ENCODE assay signal across 19 cellular contexts in genomic region chr12:76544601-76545261, GRCh38. TPM values are rescaled to one million over a fixed set of nuclear protein-coding genes. Genes with fewer than 3 reads are reported as not detected.
DNase-seq lines count a peak whose midpoint lies in the region; ATAC-seq, FAIRE-seq and TF ChIP-seq lines count a peak whose summit lies in the region.
"Had no signal": no experiment of that assay in that cellular context is flagged by ENCODE, and none has a peak within 500 bp of the region (broad histone marks: within the 10 kb centered on the region; RNA-seq: fewer than 3 reads in every experiment).

No MANE protein-coding gene starts in this region.

- in situ Hi-C loops in GM12878 (cut with MboI): no loop called here

- no peak overlapping the region for H3K4me3 Mint-ChIP-seq in nephron progenitor cell

- POLR2A ChIA-PET in GM12878 (lab: Charles Lee): interaction anchor here (1.6 kb wide), 1 partner anchor 12 kb away, joined by 5 read pairs; no protein-coding TSS in a partner anchor

- no peak for TF ChIP-seq RAD21 in GM12878 (IDR thresholded peaks at IDR 0.05; ENCODE audit: insufficient read depth, low read depth, low read length)

- H3K36me3 Mint-ChIP-seq in activated naive CD4-positive, alpha-beta T cell treated with anti-CD3 and anti-CD28 coated beads, Interleukin-2, amount 50 U/mL, for 72 hours: peaks cover 0 to 6% of the 10 kb centered on the region in 2 donors
- H3K36me3 Mint-ChIP-seq in nephron progenitor cell (ENCODE audit: low read depth): peaks cover 17% of the 10 kb centered on the region

- H3K36me3 ChIP-seq in KMS-11 (ENCODE audit: insufficient read depth): no peaks in the 10 kb centered on the region
- no peaks in the 10 kb centered on the region for H3K36me3 ChIP-seq in GM12878 (ENCODE audit: control insufficient read depth in 2 of 2, insufficient read depth in 2 of 2, low read length in 1 of 2)
- H3K36me3 ChIP-seq in pancreas: no peaks in the 10 kb centered on the region

- H3K4me1 ChIP-seq in KMS-11 (ENCODE audit: low read depth, poor library complexity, severe bottlenecking) (peaks cover 39% of the 10 kb centered on the region), GM12878 (ENCODE audit: control insufficient read depth, insufficient read depth, low read length) (no peaks in the 10 kb centered on the region), pancreas (peaks cover 18 to 34% (median 32%) of the 10 kb centered on the region in 3 donors)

- 92% methylated on average over 4 of the region's 4 CpGs for WGBS in GM12878 (ENCODE audit: insufficient coverage, insufficient replicate concordance, low lambda C conversion rate, missing lambda C conversion rate)
- 75 to 78% methylated on average over 4 of the region's 4 CpGs for WGBS in pancreas, 2 donors

- BruUV-seq in GM12878 (replicated peaks; lab: Mats Ljungman, UMichigan): no TSS peak

- intact Hi-C loops in GM12878 (cut with micrococcal nuclease; ENCODE audit: unreplicated experiment) (no loop called here), pancreas (cut with DNase I) (no loop called here)

- H3K4me1 Mint-ChIP-seq in nephron progenitor cell: peaks cover 40% of the 10 kb centered on the region

- H3K27ac Mint-ChIP-seq in activated naive CD4-positive, alpha-beta T cell treated with anti-CD3 and anti-CD28 coated beads, Interleukin-2, amount 50 U/mL, for 72 hours: no peak overlapping the region
- H3K27ac Mint-ChIP-seq in nephron progenitor cell: no peak overlapping the region

- H3K27ac ChIP-seq in KMS-11: no peak overlapping the region
- no peak overlapping the region; the same call in 1 of the 2 replicates for H3K27ac ChIP-seq in GM12878 (ENCODE audit: control insufficient read depth, insufficient read depth)
- H3K27ac ChIP-seq in pancreas: no peak overlapping the region
- H3K27ac ChIP-seq: GM23248 had no signal

- no peak for TF ChIP-seq EP300 in GM12878 (IDR thresholded peaks at IDR 0.05; ENCODE audit: borderline replicate concordance in 1 of 2, control insufficient read depth in 1 of 2, low read depth in 2 of 2, low read length in 2 of 2)

- peak; percentile 56 to 79 for ATAC-seq in activated naive CD4-positive, alpha-beta T cell treated with anti-CD3 and anti-CD28 coated beads, Interleukin-2, amount 50 U/mL, for 72 hours
- ATAC-seq in GM12878 (peak; percentile 38), pancreas (peak in 3 of 4 donors; percentile 53 to 58 (median 58)), GM19467 (IDR thresholded peaks at IDR 0.05; ENCODE audit: unreplicated experiment) (no peak)
- ATAC-seq in activated CD4-positive, CD25-positive, alpha-beta regulatory T cell treated with anti-CD3 and anti-CD28 coated beads, Interleukin-2, amount 50 U/mL, for 24 hours: no peak
- ATAC-seq: HCT116, HepG2 had no signal

- no peaks in the 10 kb centered on the region for H3K27me3 Mint-ChIP-seq in nephron progenitor cell (ENCODE audit: low read depth, poor library complexity)

- H3K27me3 ChIP-seq in KMS-11 (ENCODE audit: insufficient read depth, low read depth) (no peaks in the 10 kb centered on the region), GM12878 (replicated peaks in 1 of 2; ENCODE audit: control insufficient read depth in 2 of 2, insufficient read depth in 2 of 2, low read length in 1 of 2) (no peaks in the 10 kb centered on the region), pancreas (no peaks in the 10 kb centered on the region)

- TF ChIP-seq POLR2A in GM12878 (IDR thresholded peaks at IDR 0.05; ENCODE audit: low read depth, low read length): no peak

- peak overlapping the region; percentile 19; the same call in 1 of the 2 replicates for H3K4me2 ChIP-seq in KMS-11
- H3K4me2 ChIP-seq in GM12878 (ENCODE audit: control insufficient read depth, insufficient read depth): no peak overlapping the region

- H3K79me2 ChIP-seq in KMS-11 (ENCODE audit: insufficient read depth, low read depth): peaks cover 40% of the 10 kb centered on the region; the same call in 1 of the 2 replicates
- peaks cover 7% of the 10 kb centered on the region for H3K79me2 ChIP-seq in GM12878 (ENCODE audit: control insufficient read depth, insufficient read depth, low read length)

- TF ChIP-seq CTCF in KMS-11 (conservative IDR thresholded peaks at IDR 0.05; ENCODE audit: low read depth, low read length) (no peak), GM12878 (IDR thresholded peaks at IDR 0.05 in 2 of 3, conservative IDR thresholded peaks at IDR 0.05 in 1 of 3; ENCODE audit: control insufficient read depth in 2 of 3, extremely low read depth in 1 of 3, insufficient read depth in 1 of 3, low read depth in 3 of 3, low read length in 3 of 3) (no peak), pancreas (IDR thresholded peaks at IDR 0.05) (no peak), nephron progenitor cell (IDR thresholded peaks at IDR 0.05) (no peak)

- H4K20me1 ChIP-seq in KMS-11 (ENCODE audit: insufficient read depth) (no peaks in the 10 kb centered on the region), GM12878 (ENCODE audit: control insufficient read depth, insufficient read depth) (no peaks in the 10 kb centered on the region)

- no peak overlapping the region for H3K9ac ChIP-seq in KMS-11
- H3K9ac ChIP-seq in GM12878 (ENCODE audit: control insufficient read depth, insufficient read depth, low read length): no peak overlapping the region
- H3K9ac ChIP-seq: GM23248 had no signal

- H2AFZ ChIP-seq in KMS-11 (ENCODE audit: low read depth) (no peak overlapping the region), GM12878 (ENCODE audit: control insufficient read depth, low read depth, low read length) (no peak overlapping the region)
- H2AFZ ChIP-seq: GM23248 had no signal

- SMC1A ChIA-PET in GM12878 (lab: Charles Lee; ENCODE audit: uncharacterized antibody, unreplicated experiment): interaction anchor here (0.6 to 2.0 kb wide), 8 partner anchors 10 to 1060 kb away, joined by 3 to 8 read pairs (median 3); no protein-coding TSS in a partner anchor

- RAD21 ChIA-PET in GM12878 (lab: Charles Lee; ENCODE audit: unreplicated experiment): interaction anchor here (0.6 to 1.0 kb wide), 2 partner anchors 10 to 368 kb away, joined by 3 read pairs; no protein-coding TSS in a partner anchor

- H3K9me3 Mint-ChIP-seq in activated naive CD4-positive, alpha-beta T cell treated with anti-CD3 and anti-CD28 coated beads, Interleukin-2, amount 50 U/mL, for 72 hours: no peaks in the 10 kb centered on the region
- H3K9me3 Mint-ChIP-seq in nephron progenitor cell: peaks cover 4% of the 10 kb centered on the region

- DNase-seq in activated naive CD4-positive, alpha-beta T cell treated with anti-CD3 and anti-CD28 coated beads, Interleukin-2, amount 50 U/mL, for 72 hours (ENCODE audit: low spot score in 2 of 2): no peak
- DNase-seq in activated naive CD4-positive, alpha-beta T cell (lab: John Stamatoyannopoulos, UW): no peak
- DNase-seq in GM12878 (ENCODE audit: low read depth, low spot score) (no peak), pancreas (no peak), nephron progenitor cell (no peak)
- DNase-seq: ACHN; AML-193; GM23248; NCI-H1048; NCI-H1436 treated with DMSO at 0.1 percent for 48 hours; NCI-H2081 treated with DMSO at 0.1 percent for 48 hours; NCI-H526 treated with DMSO at 0.1 percent for 48 hours; NK-92 treated with Interleukin-12 subunit alpha and Interleukin-12 subunit beta, amount 100 ng/mL, for 24 hours; SIG-M5 had no signal

- H3K9me3 ChIP-seq in GM12878 (replicated peaks; ENCODE audit: control insufficient read depth, insufficient read depth, low read length): no peaks in the 10 kb centered on the region; the same call in 2 of the 3 replicates
- no peaks in the 10 kb centered on the region for H3K9me3 ChIP-seq in pancreas

- no peak for FAIRE-seq in GM12878 (lab: Jason Lieb, UNC)
- FAIRE-seq in pancreas (lab: Jason Lieb, UNC): no peak
- FAIRE-seq: HepG2 had no signal

- CTCF ChIA-PET in GM12878 (lab: Yijun Ruan, JAX): interaction anchor here (1.2 to 1.4 kb wide), 2 partner anchors 101 to 123 kb away, joined by 3 read pairs; no protein-coding TSS in a partner anchor

- H3K4me3 ChIP-seq in KMS-11 (IDR thresholded peaks at IDR 0.05; ENCODE audit: insufficient read depth, low read depth, low read length) (no peak overlapping the region), GM12878 (no peak overlapping the region), pancreas (no peak overlapping the region)
- H3K4me3 ChIP-seq: GM23248 had no signal

TF ChIP-seq in GM12878, 131 proteins besides CTCF, POLR2A, EP300 and RAD21 (continues in another document):
- TF ChIP-seq MTA3 (IDR thresholded peaks at IDR 0.05; ENCODE audit: borderline replicate concordance, low read length): no peak

RNA-seq across cellular contexts. Expression of gene OSBPL8, which starts 14.8 kb away (rescaled TPM):
- 10 to 100 TPM; 69.7 to 74.0 TPM for total RNA-seq in activated naive CD4-positive, alpha-beta T cell treated with anti-CD3 and anti-CD28 coated beads, Interleukin-2, amount 50 U/mL, for 72 hours
- 147 and 153 TPM in 2 replicates for total RNA-seq in GM12878 (2013; cell fraction: nucleolus; rRNA removed)
- total RNA-seq in GM12878 (2014; rRNA removed) (21.9 and 28.6 TPM in 2 replicates), GM12878 (2014; rRNA removed; fragmentation: Illumina TruSeq; extraction: Trizol) (50.6 and 52.9 TPM in 2 replicates), GM12878 (2021) (55.0 and 58.0 TPM in 2 replicates), pancreas (10 to 100 TPM; 17.3 to 39.6 (median 24.7) TPM)
- 5.6 TPM for polyA plus RNA-seq in GM12878 (2011; ENCODE audit: low read depth)
- polyA plus RNA-seq in GM12878 (2011; rRNA removed) (34.0 and 58.2 TPM in 2 replicates), GM12878 (2014; fragmentation: Illumina TruSeq; extraction: Trizol) (30.0 and 33.3 TPM in 2 replicates), GM12878 (2014; fragmentation: Nextera tagmentation; extraction: Ambion mirVana) (10 to 100 TPM; 10.4 to 13.7 TPM), GM12878 (2014; rRNA removed) (18.3 and 20.3 TPM in 2 replicates), GM12878 (2016; fragmentation: Nextera tagmentation; extraction: Ambion mirVana) (10 to 100 TPM; 37.8 to 39.9 TPM), pancreas (1 to 10 TPM; 3.6 to 7.0 TPM)
- 15.3 and 15.4 TPM in 2 replicates for polyA plus RNA-seq in GM12878 (2011; cell fraction: cytosol; rRNA removed)
- polyA plus RNA-seq in GM12878 (2011; cell fraction: nucleus; rRNA removed): 22.1 and 22.6 TPM in 2 replicates
- polyA plus RNA-seq in GM12878 (2012): 8.2 and 11.7 TPM in 2 replicates
- polyA minus RNA-seq in GM12878 (2011; rRNA and poly(A)+ RNA removed): 71.8 and 137 TPM in 2 replicates
- 20.4 and 33.1 TPM in 2 replicates for polyA minus RNA-seq in GM12878 (2011; cell fraction: cytosol; rRNA and poly(A)+ RNA removed)
- polyA minus RNA-seq in GM12878 (2011; cell fraction: nucleus; rRNA and poly(A)+ RNA removed): 59.0 and 108 TPM in 2 replicates

Comparison
In these comparisons a context has a peak if more than half of its experiments do, and no peak if none do; other contexts are left out.
1. ATAC-seq: peak in activated naive CD4-positive, alpha-beta T cell treated with anti-CD3 and anti-CD28 coated beads, Interleukin-2, amount 50 U/mL, for 72 hours (2 of 2), GM12878 (single experiment) and pancreas (3 of 4); none in activated CD4-positive, CD25-positive, alpha-beta regulatory T cell treated with anti-CD3 and anti-CD28 coated beads, Interleukin-2, amount 50 U/mL, for 24 hours (0 of 2) and GM19467 (single experiment).